8 cellular contexts compared by ENCODE assay signal in the genomic region with DNA sequence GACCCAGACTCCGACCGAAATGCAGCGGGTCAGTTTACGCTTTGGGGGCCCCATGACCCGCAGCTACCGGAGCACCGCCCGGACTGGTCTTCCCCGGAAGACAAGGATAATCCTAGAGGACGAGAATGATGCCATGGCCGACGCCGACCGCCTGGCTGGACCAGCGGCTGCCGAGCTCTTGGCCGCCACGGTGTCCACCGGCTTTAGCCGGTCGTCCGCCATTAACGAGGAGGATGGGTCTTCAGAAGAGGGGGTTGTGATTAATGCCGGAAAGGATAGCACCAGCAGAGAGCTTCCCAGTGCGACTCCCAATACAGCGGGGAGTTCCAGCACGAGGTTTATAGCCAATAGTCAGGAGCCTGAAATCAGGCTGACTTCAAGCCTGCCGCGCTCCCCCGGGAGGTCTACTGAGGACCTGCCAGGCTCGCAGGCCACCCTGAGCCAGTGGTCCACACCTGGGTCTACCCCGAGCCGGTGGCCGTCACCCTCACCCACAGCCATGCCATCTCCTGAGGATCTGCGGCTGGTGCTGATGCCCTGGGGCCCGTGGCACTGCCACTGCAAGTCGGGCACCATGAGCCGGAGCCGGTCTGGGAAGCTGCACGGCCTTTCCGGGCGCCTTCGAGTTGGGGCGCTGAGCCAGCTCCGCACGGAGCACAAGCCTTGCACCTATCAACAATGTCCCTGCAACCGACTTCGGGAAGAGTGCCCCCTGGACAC. TPM values are rescaled to one million over a fixed set of nuclear protein-coding genes. Genes with fewer than 3 reads are reported as not detected.
DNase-seq lines count a peak whose midpoint lies in the region; ATAC-seq and TF ChIP-seq lines count a peak whose summit lies in the region.

No MANE protein-coding gene starts in this region.

- in situ Hi-C loops in ACHN (cut with HindIII; ENCODE audit: low pct_ligation_motif_present, low pct_unique_long_range_greater_than_20kb, low sequenced_read_pairs) = no loop called here

- ATAC-seq in GM18517 (IDR thresholded peaks at IDR 0.05; ENCODE audit: unreplicated experiment) (peak; percentile 57), HG03432 (IDR thresholded peaks at IDR 0.05; ENCODE audit: unreplicated experiment) (peak; percentile 58)

- peak; percentile 59 for TF ChIP-seq CTCF in epithelial cell of proximal tubule (conservative IDR thresholded peaks at IDR 0.05; ENCODE audit: low read depth, low read length)

- H3K4me3 ChIP-seq in epithelial cell of proximal tubule (ENCODE audit: low read depth, low read length) = peak overlapping the region; percentile 73

- DNase-seq in ACHN (peak; percentile 82), NCI-H82 (lab: John Stamatoyannopoulos, UW) (peak; percentile 88), activated T-cell treated with anti-CD3 and anti-CD28 coated beads for 1 hour (ENCODE audit: low read depth) (peak; percentile 44), epithelial cell of proximal tubule (ENCODE audit: low read depth) (no peak), midbrain (lab: John Stamatoyannopoulos, UW) (peak; percentile 55), superior temporal gyrus (ENCODE audit: extremely low spot score) (peak; percentile 63)

RNA-seq across cellular contexts. Expression of a gene that starts 0.5 kb away (rescaled TPM):
- 3.0 and 3.1 TPM in 2 replicates for total RNA-seq in epithelial cell of proximal tubule

RNA-seq across cellular contexts. Expression of a gene that starts 11.3 kb away (rescaled TPM):
- total RNA-seq in epithelial cell of proximal tubule = 85.4 and 94.8 TPM in 2 replicates

RNA-seq across cellular contexts. Expression of a gene that starts 11.7 kb away (rescaled TPM):
- 0.14 TPM in 1 of 2 replicates, not detected in the other for total RNA-seq in epithelial cell of proximal tubule

RNA-seq across cellular contexts. Expression of a gene that starts 12.1 kb away (rescaled TPM):
- 19.0 and 27.6 TPM in 2 replicates for total RNA-seq in epithelial cell of proximal tubule

RNA-seq across cellular contexts. Expression of a gene that starts 22.5 kb away (rescaled TPM):
- total RNA-seq in epithelial cell of proximal tubule = 5.4 and 6.1 TPM in 2 replicates
